ENCODE assay signal across 8 cellular contexts in genomic region chr13:38763446-38764381, GRCh38.
A peak's percentile ranks its signal among the peaks of the same experiment; 100 is the strongest.
DNase-seq lines count a peak whose midpoint lies in the region; ATAC-seq, FAIRE-seq and TF ChIP-seq lines count a peak whose summit lies in the region.

No MANE protein-coding gene starts in this region.

- no peaks in the 10 kb centered on the region for H3K79me2 ChIP-seq in Loucy (ENCODE audit: insufficient read depth, low read length)

- no peak overlapping the region for H3K4me2 ChIP-seq in Loucy (ENCODE audit: low read depth, low read length, poor library complexity, severe bottlenecking)

- H2AFZ ChIP-seq in Loucy (ENCODE audit: low read length): no peak overlapping the region

- FAIRE-seq in urothelium cell line (lab: Jason Lieb, UNC): no peak

- H3F3A ChIP-seq in Loucy (ENCODE audit: low read depth): no peaks in the 10 kb centered on the region

- H3K9ac ChIP-seq in Loucy (ENCODE audit: low read depth, low read length, poor library complexity, severe bottlenecking) (no peak overlapping the region), adipocyte (ENCODE audit: low read length) (no peak overlapping the region)

- no peaks in the 10 kb centered on the region for H3K9me2 ChIP-seq in Loucy (replicated peaks; ENCODE audit: low read depth, low read length)

- ATAC-seq in HG02642 (IDR thresholded peaks at IDR 0.05; ENCODE audit: poor library complexity, unreplicated experiment): no peak

- H3K27me3 ChIP-seq in Loucy (ENCODE audit: insufficient read depth, low read length, poor library complexity, severe bottlenecking): no peaks in the 10 kb centered on the region
- peaks cover 19% of the 10 kb centered on the region for H3K27me3 ChIP-seq in adipocyte (replicated peaks; ENCODE audit: control insufficient read depth, insufficient read depth, low read length)

- DNase-seq in NCI-H524 (lab: John Stamatoyannopoulos, UW) (peak; percentile 33 to 34), NCI-H524 treated with DMSO at 0.1 percent for 48 hours (lab: John Stamatoyannopoulos, UW) (no peak), adipocyte (ENCODE audit: low read depth) (peak; percentile 75), inferior parietal cortex (ENCODE audit: extremely low spot score) (peak; percentile 83), urothelium cell line (ENCODE audit: low spot score) (peak; percentile 18)
- DNase-seq in activated CD4-positive, alpha-beta T cell treated with anti-CD3 and anti-CD28 coated beads for 4 hours: no peak

- H3K36me3 ChIP-seq in Loucy (ENCODE audit: insufficient read depth, low read length) (no peaks in the 10 kb centered on the region), adipocyte (ENCODE audit: control insufficient read depth, insufficient read depth, low read length, severe bottlenecking) (no peaks in the 10 kb centered on the region)

- H3K9me3 ChIP-seq in Loucy (ENCODE audit: insufficient read depth, low read depth, low read length) (no peaks in the 10 kb centered on the region), adipocyte (ENCODE audit: control insufficient read depth, low read length) (no peaks in the 10 kb centered on the region)

- H3K4me1 ChIP-seq in Loucy (ENCODE audit: insufficient read depth, low read length, poor library complexity, severe bottlenecking): no peaks in the 10 kb centered on the region
- no peaks in the 10 kb centered on the region for H3K4me1 ChIP-seq in adipocyte (ENCODE audit: control insufficient read depth, insufficient read depth, low read length)

- peak; percentile 57 for TF ChIP-seq CTCF in Loucy (conservative IDR thresholded peaks at IDR 0.05; ENCODE audit: low read length)

- H3K4me3 ChIP-seq in Loucy (ENCODE audit: low read length, poor library complexity, severe bottlenecking) (no peak overlapping the region), adipocyte (ENCODE audit: low read length) (no peak overlapping the region)

- H4K20me1 ChIP-seq in Loucy (ENCODE audit: insufficient read depth, low read length, poor library complexity, severe bottlenecking): no peaks in the 10 kb centered on the region

Comparison
In these comparisons a context has a peak if more than half of its experiments do, and no peak if none do; other contexts are left out.
1. DNase-seq: peak in NCI-H524 (2 of 2), adipocyte (single experiment), inferior parietal cortex (single experiment) and urothelium cell line (single experiment); none in NCI-H524 treated with DMSO at 0.1 percent for 48 hours (single experiment) and activated CD4-positive, alpha-beta T cell treated with anti-CD3 and anti-CD28 coated beads for 4 hours (0 of 2).